29 cellular contexts compared by ENCODE assay signal in genomic region chr2:15544227-15544626, GRCh38.
"Had no signal": no experiment of that assay in that cellular context is flagged by ENCODE, and none has a peak within 500 bp of the region (broad histone marks: within the 10 kb centered on the region; RNA-seq: fewer than 3 reads in every experiment).

No MANE protein-coding gene starts in this region.

- H3K9me3 ChIP-seq: neutrophil, pancreas, prostate gland, right atrium auricular region, spleen, suprapubic skin, testis, tibial artery, transverse colon, upper lobe of right lung, uterus had no signal

- DNase-seq: naive thymus-derived CD8-positive, alpha-beta T cell; nephron progenitor cell; nucleus accumbens; pancreas; retina; spleen; stimulated activated CD4-positive, alpha-beta T cell treated with anti-CD3 and anti-CD28 coated beads, Interleukin-12 subunit alpha, Interleukin-12 subunit beta, amount 100 ng/mL, for 4 hours; stimulated activated CD4-positive, alpha-beta T cell treated with anti-CD3 and anti-CD28 coated beads, Interleukin-1b, Interleukin-23, amount 100 ng/mL, for 48 hours; stimulated activated CD4-positive, alpha-beta T cell treated with anti-CD3 and anti-CD28 coated beads, Interleukin-4, amount 100 ng/mL, for 1 hour; stimulated activated CD4-positive, alpha-beta T cell treated with anti-CD3 and anti-CD28 coated beads, Interleukin-4, amount 100 ng/mL, for 4 hours; stimulated activated CD8-positive, alpha-beta memory T cell treated with anti-CD3 and anti-CD28 coated beads, Interleukin-4, amount 100 ng/mL, for 48 hours; stimulated activated naive CD4-positive, alpha-beta T cell; stimulated activated naive CD8-positive, alpha-beta T cell treated with anti-CD3 and anti-CD28 coated beads, Interleukin-15, amount 100 ng/mL, for 72 hours; stimulated activated naive CD8-positive, alpha-beta T cell treated with anti-CD3 and anti-CD28 coated beads, Interleukin-15, Interleukin-2, amounts not matched to agents 100 U/mL and 50 U/mL, for 24 hours; substantia nigra; testis; tibial artery; transverse colon; upper lobe of right lung; uterus had no signal

- ATAC-seq: naive thymus-derived CD8-positive, alpha-beta T cell; natural killer cell treated with Interleukin-12 subunit alpha and Interleukin-12 subunit beta and Interleukin-15 and Interleukin-18, amount 100 ng/mL, for 72 hours; pancreas; sciatic nerve; stimulated activated memory B cell treated with anti-CD40 and anti-IgM and Interleukin-4, amounts not matched to agents 10 μg/mL and 1 μg/mL and 100 μg/mL, for 72 hours; stimulated activated naive CD8-positive, alpha-beta T cell treated with anti-CD3 and anti-CD28 coated beads, Interleukin-15, amount 100 ng/mL, for 72 hours; stimulated activated naive CD8-positive, alpha-beta T cell treated with anti-CD3 and anti-CD28 coated beads, Interleukin-15, Interleukin-2, amounts not matched to agents 100 U/mL and 50 U/mL, for 24 hours; upper lobe of right lung had no signal

- H3K27ac ChIP-seq: neutrophil, pancreas, prostate gland, right atrium auricular region, skin epidermis, spleen, suprapubic skin, testis, tibial artery, transverse colon, upper lobe of right lung, uterus had no signal

- H3K27me3 ChIP-seq: neutrophil, pancreas, right atrium auricular region, spleen, suprapubic skin, testis, tibial artery, transverse colon, upper lobe of right lung, uterus had no signal

- H3K4me3 ChIP-seq: pancreas, prostate gland, right atrium auricular region, skin epidermis, smooth muscle cell, spleen, suprapubic skin, testis, tibial artery, transverse colon, upper lobe of right lung, uterus had no signal

- H3K4me2 ChIP-seq: smooth muscle cell had no signal

- H3K4me1 ChIP-seq: prostate gland, right atrium auricular region, testis, tibial artery, transverse colon, upper lobe of right lung, uterus had no signal

- FAIRE-seq: pancreas had no signal

- H3K36me3 ChIP-seq: neutrophil, prostate gland, uterus had no signal
